In the genomic region with DNA sequence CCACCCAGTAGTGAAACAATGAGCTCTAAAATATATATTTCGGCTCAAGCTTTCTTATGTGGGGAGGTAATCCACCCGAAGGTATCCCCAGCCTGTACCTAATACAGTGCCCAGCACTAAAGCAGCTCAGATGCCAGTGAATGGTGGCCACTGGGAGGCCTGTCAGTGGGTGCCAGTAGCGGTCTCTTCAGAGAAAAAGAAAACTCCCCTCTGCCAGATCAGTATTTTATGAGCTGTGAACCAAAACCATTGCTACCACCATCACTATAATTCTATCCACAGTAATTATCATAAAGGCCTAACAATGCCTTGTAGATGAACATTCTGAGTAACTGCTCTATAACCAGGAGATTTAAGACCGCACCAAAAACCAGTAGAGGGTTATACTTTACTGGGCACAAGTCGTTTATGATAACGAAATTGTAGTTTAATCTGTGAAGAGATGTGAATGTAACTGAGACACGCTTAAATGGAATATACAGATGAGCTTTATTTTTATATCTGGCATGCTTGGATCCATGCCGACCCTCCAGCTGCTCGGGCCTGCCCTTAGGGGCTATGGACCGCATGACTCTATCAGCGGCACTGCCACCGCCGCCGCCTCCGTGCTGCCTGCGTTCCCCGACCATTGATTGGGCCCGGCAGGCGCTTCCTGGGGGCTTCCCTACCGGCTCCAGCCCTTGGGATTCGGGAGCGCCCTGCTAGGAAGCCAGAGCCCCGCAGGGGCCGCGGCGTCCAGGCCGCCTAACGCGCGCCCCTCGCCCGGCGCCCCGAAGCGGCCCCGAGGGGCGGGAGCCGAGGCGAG, we compare ENCODE assay signal across 8 cellular contexts. TPM values are rescaled to one million over a fixed set of nuclear protein-coding genes. Genes with fewer than 3 reads are reported as not detected.
DNase-seq lines count a peak whose midpoint lies in the region; ATAC-seq and TF ChIP-seq lines count a peak whose summit lies in the region.

No MANE protein-coding gene starts in this region.

- H3K9me3 Mint-ChIP-seq in activated CD8-positive, alpha-beta T cell treated with anti-CD3 and anti-CD28 coated beads for 36 hours: peaks cover 6% of the 10 kb centered on the region

- no peaks in the 10 kb centered on the region for H3K27me3 Mint-ChIP-seq in activated CD8-positive, alpha-beta T cell treated with anti-CD3 and anti-CD28 coated beads for 36 hours

- CTCF ChIA-PET in activated CD8-positive, alpha-beta T cell treated with anti-CD3 and anti-CD28 coated beads for 36 hours (lab: Charles Lee): interaction anchor here (0.6 to 1.5 kb wide), 14 partner anchors 8 to 363 kb away, joined by 3 to 10 read pairs (median 4); a partner anchor contains a TSS

- POLR2A ChIA-PET in activated CD8-positive, alpha-beta T cell treated with anti-CD3 and anti-CD28 coated beads for 36 hours (lab: Charles Lee): interaction anchor here (0.6 to 3.7 kb wide), 15 partner anchors 8 to 327 kb away, joined by 3 to 20 read pairs (median 5); a partner anchor contains a TSS

- H3K27ac Mint-ChIP-seq in activated CD8-positive, alpha-beta T cell treated with anti-CD3 and anti-CD28 coated beads for 36 hours: peak overlapping the region; percentile 92

- peaks cover 33% of the 10 kb centered on the region for H3K36me3 Mint-ChIP-seq in activated CD8-positive, alpha-beta T cell treated with anti-CD3 and anti-CD28 coated beads for 36 hours (ENCODE audit: low read depth)

- DNase-seq in ACHN (peak; percentile 33), NCI-H2081 treated with DMSO at 0.1 percent for 48 hours (lab: John Stamatoyannopoulos, UW) (peak; percentile 11), epithelial cell of prostate (ENCODE audit: low read depth, low spot score) (no peak), mucosa of descending colon (peak; percentile 66 to 79 (median 69)), superior temporal gyrus (ENCODE audit: extremely low spot score) (peak; percentile 86)
- peak; percentile 58 for DNase-seq in activated CD8-positive, alpha-beta T cell treated with anti-CD3 and anti-CD28 coated beads for 36 hours

- peaks cover 20% of the 10 kb centered on the region for H3K4me1 ChIP-seq in mucosa of descending colon (ENCODE audit: low read depth)

- peak overlapping the region; percentile 85 for H3K4me3 ChIP-seq in mucosa of descending colon

- peak overlapping the region; percentile 72 for H3K4me3 Mint-ChIP-seq in activated CD8-positive, alpha-beta T cell treated with anti-CD3 and anti-CD28 coated beads for 36 hours

- intact Hi-C loops in activated CD8-positive, alpha-beta T cell treated with anti-CD3 and anti-CD28 coated beads for 36 hours (cut with micrococcal nuclease): loop anchor here (5.0 kb wide), 4 partner anchors 37 to 327 kb away; a partner anchor contains a TSS
- intact Hi-C loops in mucosa of descending colon (cut with DNase I, micrococcal nuclease): loop anchor here in 1 of 2 donors (10.0 kb wide), 1 partner anchor 56 kb away; no protein-coding TSS in a partner anchor

- TF ChIP-seq CTCF in activated CD8-positive, alpha-beta T cell treated with anti-CD3 and anti-CD28 coated beads for 36 hours (IDR thresholded peaks at IDR 0.05): no peak
- TF ChIP-seq CTCF in mucosa of descending colon (IDR thresholded peaks at IDR 0.05): no peak

- in situ Hi-C loops in ACHN (cut with HindIII; ENCODE audit: low pct_ligation_motif_present, low pct_unique_long_range_greater_than_20kb, low sequenced_read_pairs): no loop called here

- H3K4me1 Mint-ChIP-seq in activated CD8-positive, alpha-beta T cell treated with anti-CD3 and anti-CD28 coated beads for 36 hours (ENCODE audit: low read depth): peaks cover 10% of the 10 kb centered on the region

- ATAC-seq in GM18502 (IDR thresholded peaks at IDR 0.05; ENCODE audit: poor library complexity, unreplicated experiment) (peak; percentile 35), HG02943 (IDR thresholded peaks at IDR 0.05; ENCODE audit: low read depth, unreplicated experiment) (peak; percentile 29), mucosa of descending colon (peak; percentile 36)
- ATAC-seq in activated CD8-positive, alpha-beta T cell treated with anti-CD3 and anti-CD28 coated beads for 36 hours: peak; percentile 51

- H3K27ac ChIP-seq in epithelial cell of prostate: peak overlapping the region; percentile 94

- no peaks in the 10 kb centered on the region for H3K9me3 ChIP-seq in mucosa of descending colon

- no peaks in the 10 kb centered on the region for H3K36me3 ChIP-seq in mucosa of descending colon (ENCODE audit: low read depth)

RNA-seq across cellular contexts. Expression of a gene that starts 0.6 kb away (rescaled TPM):
- 100 to 1,000 TPM; 224 to 230 TPM for total RNA-seq in activated CD8-positive, alpha-beta T cell treated with anti-CD3 and anti-CD28 coated beads for 36 hours
- 10 to 100 TPM; 50.8 to 57.4 (median 53.6) TPM for total RNA-seq in mucosa of descending colon
